27 cellular contexts compared by ENCODE assay signal in genomic region chr10:110389250-110389649, GRCh38.
A peak's percentile ranks its signal among the peaks of the same experiment; 100 is the strongest.
DNase-seq lines count a peak whose midpoint lies in the region; ATAC-seq and TF ChIP-seq lines count a peak whose summit lies in the region.
"Had no signal": no experiment of that assay in that cellular context is flagged by ENCODE, and none has a peak within 500 bp of the region (broad histone marks: within the 10 kb centered on the region; RNA-seq: fewer than 3 reads in every experiment).

No MANE protein-coding gene starts in this region.

- peaks cover 82% of the 10 kb centered on the region for H3K4me1 ChIP-seq in KMS-11 (ENCODE audit: low read depth, poor library complexity, severe bottlenecking)
- peaks cover 3% of the 10 kb centered on the region for H3K4me1 ChIP-seq in mesenchymal stem cell (ENCODE audit: control insufficient read depth, insufficient read depth, low read depth, low read length)
- H3K4me1 ChIP-seq: HAP-1 had no signal

- H3K27ac ChIP-seq in KMS-11 (peak overlapping the region; percentile 86; the same call in 1 of the 2 replicates), mesenchymal stem cell (ENCODE audit: low read length, poor library complexity, severe bottlenecking) (no peak overlapping the region)
- H3K27ac ChIP-seq: body of pancreas, left ventricle myocardium inferior, ovary, Peyer's patch, SJSA1, suprapubic skin had no signal

- H3K4ac ChIP-seq in mesenchymal stem cell (ENCODE audit: low read depth in 1 of 2, low read length in 2 of 2) = no peak overlapping the region

- H3K27me3 ChIP-seq in KMS-11 (ENCODE audit: insufficient read depth, low read depth) (no peaks in the 10 kb centered on the region), mesenchymal stem cell (ENCODE audit: control insufficient read depth in 1 of 2, insufficient read depth in 1 of 2, low read length in 2 of 2) (no peaks in the 10 kb centered on the region)
- H3K27me3 ChIP-seq: body of pancreas, ovary, Peyer's patch, SJSA1, suprapubic skin had no signal

- H2AFZ ChIP-seq in KMS-11 (ENCODE audit: low read depth) = peak overlapping the region; percentile 9; the same call in 1 of the 2 replicates
- H2AFZ ChIP-seq in mesenchymal stem cell (ENCODE audit: low read depth, low read length) = no peak overlapping the region

- H2BK15ac ChIP-seq in mesenchymal stem cell (ENCODE audit: low read depth, poor library complexity, severe bottlenecking) = no peak overlapping the region

- no peaks in the 10 kb centered on the region for H3K36me3 Mint-ChIP-seq in activated CD4-positive, alpha-beta T cell treated with anti-CD3 and anti-CD28 coated beads for 36 hours (ENCODE audit: low read depth)
- no peaks in the 10 kb centered on the region for H3K36me3 Mint-ChIP-seq in activated naive CD8-positive, alpha-beta T cell treated with anti-CD3 and anti-CD28 coated beads, Interleukin-2, amount 50 U/mL, for 24 hours (ENCODE audit: low read depth)
- H3K36me3 Mint-ChIP-seq: activated naive CD8-positive, alpha-beta T cell treated with anti-CD3 and anti-CD28 coated beads, Interleukin-2, amount 10 ng/mL, durations not matched to agents 7 days and 5 days had no signal

- H3K23ac ChIP-seq in mesenchymal stem cell (ENCODE audit: low read length in 2 of 2) = no peak overlapping the region

- H3K79me2 ChIP-seq in KMS-11 (ENCODE audit: insufficient read depth, low read depth) = no peaks in the 10 kb centered on the region

- H3K9me3 Mint-ChIP-seq in activated CD4-positive, alpha-beta T cell treated with anti-CD3 and anti-CD28 coated beads for 36 hours (ENCODE audit: low read depth) = no peaks in the 10 kb centered on the region
- no peaks in the 10 kb centered on the region for H3K9me3 Mint-ChIP-seq in activated naive CD8-positive, alpha-beta T cell treated with anti-CD3 and anti-CD28 coated beads, Interleukin-2, amount 50 U/mL, for 24 hours
- H3K9me3 Mint-ChIP-seq: activated naive CD8-positive, alpha-beta T cell treated with anti-CD3 and anti-CD28 coated beads, Interleukin-2, amount 10 ng/mL, durations not matched to agents 7 days and 5 days; IgD-negative memory B cell; nephron had no signal

- H3K4me3 Mint-ChIP-seq in activated CD4-positive, alpha-beta T cell treated with anti-CD3 and anti-CD28 coated beads for 36 hours = no peak overlapping the region
- no peak overlapping the region for H3K4me3 Mint-ChIP-seq in activated naive CD8-positive, alpha-beta T cell treated with anti-CD3 and anti-CD28 coated beads, Interleukin-2, amount 50 U/mL, for 24 hours
- H3K4me3 Mint-ChIP-seq: activated naive CD8-positive, alpha-beta T cell treated with anti-CD3 and anti-CD28 coated beads, Interleukin-2, amount 10 ng/mL, durations not matched to agents 7 days and 5 days; nephron had no signal

- DNase-seq in activated CD4-positive, alpha-beta T cell treated with anti-CD3 and anti-CD28 coated beads for 36 hours = no peak
- no peak for DNase-seq in activated CD4-positive, alpha-beta T cell treated with anti-CD3 and anti-CD28 coated beads for 48 hours
- DNase-seq in activated naive CD8-positive, alpha-beta T cell treated with anti-CD3 and anti-CD28 coated beads, Interleukin-2, amount 50 U/mL, for 24 hours = no peak
- DNase-seq in mesenchymal stem cell (no peak), DMS153 treated with DMSO at 0.1 percent for 48 hours (lab: John Stamatoyannopoulos, UW; ENCODE audit: unreplicated experiment) (no peak), KBM-7 (no peak)
- DNase-seq: activated CD4-positive, CD25-positive, alpha-beta regulatory T cell treated with anti-CD3 and anti-CD28 coated beads, Interleukin-2, amount 50 U/mL, for 72 hours; activated naive CD8-positive, alpha-beta T cell treated with anti-CD3 and anti-CD28 coated beads, Interleukin-2, amount 10 ng/mL, durations not matched to agents 7 days and 5 days; body of pancreas; DND-41; left ventricle myocardium inferior; midbrain; NCI-H1092; NCI-H187; NCI-H526; ovary; stimulated activated CD4-positive, alpha-beta T cell treated with anti-CD3 and anti-CD28 coated beads, Interleukin-2, amount 100 ng/mL, for 24 hours; T-helper 1 cell had no signal

- H3K14ac ChIP-seq in mesenchymal stem cell (ENCODE audit: low read length in 2 of 2) = no peak overlapping the region

- no peaks in the 10 kb centered on the region for H3K79me1 ChIP-seq in mesenchymal stem cell (replicated peaks; ENCODE audit: low read length, poor library complexity, severe bottlenecking)

- ATAC-seq in activated CD4-positive, alpha-beta T cell treated with anti-CD3 and anti-CD28 coated beads for 36 hours = no peak
- ATAC-seq in activated naive CD8-positive, alpha-beta T cell treated with anti-CD3 and anti-CD28 coated beads, Interleukin-2, amount 50 U/mL, for 24 hours = no peak
- ATAC-seq in HG03135 (IDR thresholded peaks at IDR 0.05; ENCODE audit: unreplicated experiment) = no peak
- ATAC-seq: body of pancreas had no signal

- CTCF ChIA-PET in activated CD4-positive, alpha-beta T cell treated with anti-CD3 and anti-CD28 coated beads for 36 hours (lab: Charles Lee) = interaction anchor here (0.6 to 1.6 kb wide), 2 partner anchors 10 to 27 kb away, joined by 4 read pairs; no protein-coding TSS in a partner anchor

- H2BK5ac ChIP-seq in mesenchymal stem cell (ENCODE audit: low read depth, low read length, poor library complexity, severe bottlenecking) = no peak overlapping the region

- no peaks in the 10 kb centered on the region for H3K36me3 ChIP-seq in KMS-11 (ENCODE audit: insufficient read depth)
- no peaks in the 10 kb centered on the region for H3K36me3 ChIP-seq in mesenchymal stem cell (ENCODE audit: control insufficient read depth in 1 of 2, insufficient read depth in 2 of 2, low read depth in 1 of 2, low read length in 2 of 2)
- H3K36me3 ChIP-seq: HAP-1, left ventricle myocardium inferior, ovary, Peyer's patch, SJSA1, suprapubic skin had no signal

- H3K4me1 Mint-ChIP-seq in activated CD4-positive, alpha-beta T cell treated with anti-CD3 and anti-CD28 coated beads for 36 hours = peaks cover 34% of the 10 kb centered on the region
- peaks cover 43% of the 10 kb centered on the region for H3K4me1 Mint-ChIP-seq in activated naive CD8-positive, alpha-beta T cell treated with anti-CD3 and anti-CD28 coated beads, Interleukin-2, amount 50 U/mL, for 24 hours

- H2BK120ac ChIP-seq in mesenchymal stem cell (ENCODE audit: low read depth, low read length) = no peak overlapping the region

- H3K4me2 ChIP-seq in KMS-11 (peak overlapping the region; percentile 43; the same call in 1 of the 2 replicates), mesenchymal stem cell (ENCODE audit: low read length, poor library complexity, severe bottlenecking) (no peak overlapping the region)
- H3K4me2 ChIP-seq: smooth muscle cell had no signal

- intact Hi-C loops in activated CD4-positive, alpha-beta T cell treated with anti-CD3 and anti-CD28 coated beads for 36 hours (cut with DNase I, micrococcal nuclease) = loop anchor here in 1 of 2 experiments (2.0 kb wide), 1 partner anchor 34 kb away; no protein-coding TSS in a partner anchor

- H4K20me1 ChIP-seq in KMS-11 (ENCODE audit: insufficient read depth) = no peaks in the 10 kb centered on the region

- H3K27ac Mint-ChIP-seq in activated CD4-positive, alpha-beta T cell treated with anti-CD3 and anti-CD28 coated beads for 36 hours = peak overlapping the region; percentile 40
- peak overlapping the region; percentile 89 for H3K27ac Mint-ChIP-seq in activated naive CD8-positive, alpha-beta T cell treated with anti-CD3 and anti-CD28 coated beads, Interleukin-2, amount 50 U/mL, for 24 hours
- H3K27ac Mint-ChIP-seq: IgD-negative memory B cell had no signal

- POLR2A ChIA-PET in activated CD4-positive, alpha-beta T cell treated with anti-CD3 and anti-CD28 coated beads for 36 hours (lab: Charles Lee) = no interaction called here

- H2BK12ac ChIP-seq in mesenchymal stem cell (ENCODE audit: low read length in 2 of 2) = no peak overlapping the region

- H3K4me3 ChIP-seq in KMS-11 (IDR thresholded peaks at IDR 0.05; ENCODE audit: insufficient read depth, low read depth, low read length) = no peak overlapping the region
- no peak overlapping the region for H3K4me3 ChIP-seq in mesenchymal stem cell (ENCODE audit: insufficient read depth in 1 of 2, low read depth in 1 of 2, low read length in 2 of 2)
- H3K4me3 ChIP-seq: body of pancreas, HAP-1, left ventricle myocardium inferior, ovary, Peyer's patch, SJSA1, smooth muscle cell, suprapubic skin had no signal

- H4K91ac ChIP-seq in mesenchymal stem cell (ENCODE audit: low read length) = no peak overlapping the region

- no peaks in the 10 kb centered on the region for H3K27me3 Mint-ChIP-seq in activated CD4-positive, alpha-beta T cell treated with anti-CD3 and anti-CD28 coated beads for 36 hours
- no peaks in the 10 kb centered on the region for H3K27me3 Mint-ChIP-seq in activated naive CD8-positive, alpha-beta T cell treated with anti-CD3 and anti-CD28 coated beads, Interleukin-2, amount 50 U/mL, for 24 hours

- no peak overlapping the region for H2AK5ac ChIP-seq in mesenchymal stem cell (ENCODE audit: low read length, severe bottlenecking)

- no peak overlapping the region for H4K8ac ChIP-seq in mesenchymal stem cell (ENCODE audit: low read length)

- H3K9ac ChIP-seq in KMS-11 (no peak overlapping the region), mesenchymal stem cell (ENCODE audit: low read length) (peak overlapping the region; percentile 5)

- WGBS in mesenchymal stem cell = 87% methylated on average over 8 of the region's 8 CpGs

- in situ Hi-C loops in KBM-7 (cut with MboI; ENCODE audit: low pct_unique_long_range_greater_than_20kb, low sequenced_read_pairs) = no loop called here

- H3K18ac ChIP-seq in mesenchymal stem cell (ENCODE audit: low read depth in 1 of 2, low read length in 2 of 2) = no peak overlapping the region

- TF ChIP-seq CTCF in KMS-11 (conservative IDR thresholded peaks at IDR 0.05; ENCODE audit: low read depth, low read length) = no peak

- no peaks in the 10 kb centered on the region for H3K9me3 ChIP-seq in mesenchymal stem cell (ENCODE audit: control insufficient read depth, low read length)
- H3K9me3 ChIP-seq: body of pancreas, HAP-1, left ventricle myocardium inferior, ovary, Peyer's patch, SJSA1, suprapubic skin had no signal
